1 cellular context compared by ENCODE assay signal in the genomic region with DNA sequence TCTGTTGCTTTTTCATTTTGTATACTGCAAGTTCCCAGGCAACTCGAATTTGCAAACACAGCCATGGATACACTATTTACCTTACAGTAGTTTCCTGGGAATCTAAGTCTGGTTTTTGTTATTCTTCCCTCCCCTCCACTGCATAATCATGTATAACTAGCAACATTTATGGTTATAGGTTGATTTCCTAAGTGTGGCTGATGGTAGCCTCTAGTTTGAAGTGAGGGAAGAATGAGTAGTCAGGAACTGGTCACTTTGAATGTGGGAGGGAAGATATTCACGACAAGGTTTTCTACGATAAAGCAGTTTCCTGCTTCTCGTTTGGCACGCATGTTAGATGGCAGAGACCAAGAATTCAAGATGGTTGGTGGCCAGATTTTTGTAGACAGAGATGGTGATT.
TF ChIP-seq lines count a peak whose summit lies in the region.

A gene with protein sequence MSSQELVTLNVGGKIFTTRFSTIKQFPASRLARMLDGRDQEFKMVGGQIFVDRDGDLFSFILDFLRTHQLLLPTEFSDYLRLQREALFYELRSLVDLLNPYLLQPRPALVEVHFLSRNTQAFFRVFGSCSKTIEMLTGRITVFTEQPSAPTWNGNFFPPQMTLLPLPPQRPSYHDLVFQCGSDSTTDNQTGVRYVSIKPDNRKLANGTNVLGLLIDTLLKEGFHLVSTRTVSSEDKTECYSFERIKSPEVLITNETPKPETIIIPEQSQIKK (plus strand): TSS at position 182 of the 400 bp plus-strand sequence. CDS start 50 bp downstream, at position 232.

TF ChIP-seq in SK-N-SH, 30 proteins besides CTCF, POLR2A, EP300 and RAD21 (continued from another document):
- TF ChIP-seq, protein P1, sequence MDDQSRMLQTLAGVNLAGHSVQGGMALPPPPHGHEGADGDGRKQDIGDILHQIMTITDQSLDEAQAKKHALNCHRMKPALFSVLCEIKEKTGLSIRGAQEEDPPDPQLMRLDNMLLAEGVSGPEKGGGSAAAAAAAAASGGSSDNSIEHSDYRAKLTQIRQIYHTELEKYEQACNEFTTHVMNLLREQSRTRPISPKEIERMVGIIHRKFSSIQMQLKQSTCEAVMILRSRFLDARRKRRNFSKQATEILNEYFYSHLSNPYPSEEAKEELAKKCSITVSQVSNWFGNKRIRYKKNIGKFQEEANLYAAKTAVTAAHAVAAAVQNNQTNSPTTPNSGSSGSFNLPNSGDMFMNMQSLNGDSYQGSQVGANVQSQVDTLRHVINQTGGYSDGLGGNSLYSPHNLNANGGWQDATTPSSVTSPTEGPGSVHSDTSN (IDR thresholded peaks at IDR 0.05): no peak
- no peak for TF ChIP-seq MXI1 (IDR thresholded peaks at IDR 0.05; ENCODE audit: low read depth, low read length)
- TF ChIP-seq FOXM1 (IDR thresholded peaks at IDR 0.05; ENCODE audit: low read depth): no peak
- no peak for TF ChIP-seq CHD2 (IDR thresholded peaks at IDR 0.05; ENCODE audit: low read length, partially characterized antibody)
- TF ChIP-seq SIN3A (IDR thresholded peaks at IDR 0.05; ENCODE audit: borderline replicate concordance, low read depth, low read length): no peak
- TF ChIP-seq NFIC (IDR thresholded peaks at IDR 0.05; ENCODE audit: borderline replicate concordance): no peak
- TF ChIP-seq RCOR1 (IDR thresholded peaks at IDR 0.05; ENCODE audit: low read length): no peak
- TF ChIP-seq SMC3 (IDR thresholded peaks at IDR 0.05; ENCODE audit: low read depth, low read length): no peak
- TF ChIP-seq EZH2phosphoT487 (IDR thresholded peaks at IDR 0.05; ENCODE audit: borderline replicate concordance, low read depth): no peak
- TF ChIP-seq POLR2AphosphoS5 (IDR thresholded peaks at IDR 0.05; ENCODE audit: low read depth, low read length): no peak
- no peak for TF ChIP-seq YY1 (IDR thresholded peaks at IDR 0.05; ENCODE audit: low read depth)
- TF ChIP-seq, protein P2, sequence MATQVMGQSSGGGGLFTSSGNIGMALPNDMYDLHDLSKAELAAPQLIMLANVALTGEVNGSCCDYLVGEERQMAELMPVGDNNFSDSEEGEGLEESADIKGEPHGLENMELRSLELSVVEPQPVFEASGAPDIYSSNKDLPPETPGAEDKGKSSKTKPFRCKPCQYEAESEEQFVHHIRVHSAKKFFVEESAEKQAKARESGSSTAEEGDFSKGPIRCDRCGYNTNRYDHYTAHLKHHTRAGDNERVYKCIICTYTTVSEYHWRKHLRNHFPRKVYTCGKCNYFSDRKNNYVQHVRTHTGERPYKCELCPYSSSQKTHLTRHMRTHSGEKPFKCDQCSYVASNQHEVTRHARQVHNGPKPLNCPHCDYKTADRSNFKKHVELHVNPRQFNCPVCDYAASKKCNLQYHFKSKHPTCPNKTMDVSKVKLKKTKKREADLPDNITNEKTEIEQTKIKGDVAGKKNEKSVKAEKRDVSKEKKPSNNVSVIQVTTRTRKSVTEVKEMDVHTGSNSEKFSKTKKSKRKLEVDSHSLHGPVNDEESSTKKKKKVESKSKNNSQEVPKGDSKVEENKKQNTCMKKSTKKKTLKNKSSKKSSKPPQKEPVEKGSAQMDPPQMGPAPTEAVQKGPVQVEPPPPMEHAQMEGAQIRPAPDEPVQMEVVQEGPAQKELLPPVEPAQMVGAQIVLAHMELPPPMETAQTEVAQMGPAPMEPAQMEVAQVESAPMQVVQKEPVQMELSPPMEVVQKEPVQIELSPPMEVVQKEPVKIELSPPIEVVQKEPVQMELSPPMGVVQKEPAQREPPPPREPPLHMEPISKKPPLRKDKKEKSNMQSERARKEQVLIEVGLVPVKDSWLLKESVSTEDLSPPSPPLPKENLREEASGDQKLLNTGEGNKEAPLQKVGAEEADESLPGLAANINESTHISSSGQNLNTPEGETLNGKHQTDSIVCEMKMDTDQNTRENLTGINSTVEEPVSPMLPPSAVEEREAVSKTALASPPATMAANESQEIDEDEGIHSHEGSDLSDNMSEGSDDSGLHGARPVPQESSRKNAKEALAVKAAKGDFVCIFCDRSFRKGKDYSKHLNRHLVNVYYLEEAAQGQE (IDR thresholded peaks at IDR 0.05; ENCODE audit: low read depth, low read length): no peak
- no peak for TF ChIP-seq TAF1 (IDR thresholded peaks at IDR 0.05; ENCODE audit: borderline replicate concordance, low read depth, low read length)
